In genomic region chr9:127102176-127102575, GRCh38 we compare ENCODE assay signal across 15 cellular contexts. TPM values are rescaled to one million over a fixed set of nuclear protein-coding genes. Genes with fewer than 3 reads are reported as not detected.
A peak's percentile ranks its signal among the peaks of the same experiment; 100 is the strongest.
DNase-seq lines count a peak whose midpoint lies in the region; TF ChIP-seq lines count a peak whose summit lies in the region.
"Had no signal": no experiment of that assay in that cellular context is flagged by ENCODE, and none has a peak within 500 bp of the region (broad histone marks: within the 10 kb centered on the region; RNA-seq: fewer than 3 reads in every experiment).

No MANE protein-coding gene starts in this region.

- peak overlapping the region; percentile 3 for H3K27ac ChIP-seq in subcutaneous abdominal adipose tissue (ENCODE audit: low read depth, low read length)
- H3K27ac ChIP-seq: HL-60 had no signal

- no peaks in the 10 kb centered on the region for H3K9me3 ChIP-seq in subcutaneous abdominal adipose tissue (ENCODE audit: control insufficient read depth in 5 of 5, low read length in 5 of 5)

- no peaks in the 10 kb centered on the region for H3K27me3 ChIP-seq in subcutaneous abdominal adipose tissue (ENCODE audit: control insufficient read depth in 5 of 5, insufficient read depth in 4 of 5, low read length in 5 of 5)
- no peaks in the 10 kb centered on the region for H3K27me3 ChIP-seq in H7 (ENCODE audit: control insufficient read depth, insufficient read depth, low read length)

- TF ChIP-seq CTCF in AG10803 (conservative IDR thresholded peaks at IDR 0.05; ENCODE audit: low read length), result no peak

- H3K4me1 ChIP-seq in subcutaneous abdominal adipose tissue (ENCODE audit: control insufficient read depth in 5 of 5, insufficient read depth in 5 of 5, low read length in 5 of 5), result peaks cover 23 to 80% (median 66%) of the 10 kb centered on the region in 5 donors

- H3K4me3 ChIP-seq in AG10803 (ENCODE audit: low read length) (no peak overlapping the region), subcutaneous abdominal adipose tissue (ENCODE audit: low read depth in 1 of 5, low read length in 5 of 5) (no peak overlapping the region), H7 (ENCODE audit: insufficient read depth, low read depth, low read length) (no peak overlapping the region)
- H3K4me3 ChIP-seq: GM12878, K562 had no signal

- H3K9ac ChIP-seq in subcutaneous abdominal adipose tissue (ENCODE audit: low read length in 5 of 5), result no peak overlapping the region

- DNase-seq in AG10803 (ENCODE audit: low read depth) (peak; percentile 30), LHCN-M2 (ENCODE audit: low read depth) (peak; percentile 12), fibroblast of gingiva (ENCODE audit: low read depth) (peak; percentile 56), CD1c-positive myeloid dendritic cell (ENCODE audit: extremely low spot score) (no peak), H7 (no peak)
- no peak for DNase-seq in activated CD8-positive, alpha-beta memory T cell treated with anti-CD3 and anti-CD28 coated beads for 24 hours
- DNase-seq in activated CD4-positive, alpha-beta T cell treated with anti-CD3 and anti-CD28 coated beads, Interleukin-2, amount 50 U/mL, for 48 hours, result no peak
- DNase-seq: ACHN; CD8-positive, alpha-beta memory T cell; DMS53 had no signal

- H3K36me3 ChIP-seq in subcutaneous abdominal adipose tissue (ENCODE audit: control insufficient read depth in 5 of 5, insufficient read depth in 5 of 5, low read length in 5 of 5), result peaks cover 6 to 91% (median 71%) of the 10 kb centered on the region in 5 donors
- no peaks in the 10 kb centered on the region; the same call in 1 of the 2 replicates for H3K36me3 ChIP-seq in H7 (replicated peaks; ENCODE audit: control insufficient read depth, insufficient read depth, low read length)

RNA-seq across cellular contexts. Expression of gene ANGPTL2, which starts 20.3 kb away (rescaled TPM):
- 13.5 and 36.2 TPM in 2 replicates for total RNA-seq in LHCN-M2 (2014; rRNA removed)
- 14.3 TPM for polyA plus RNA-seq in LHCN-M2 (2012)
- total RNA-seq in H7 (2014; rRNA removed; shearing (Covaris generic)), result 4.7 and 8.3 TPM in 2 replicates
- total RNA-seq: CD8-positive, alpha-beta memory T cell; K562 had no signal
- polyA plus RNA-seq: CD14-positive monocyte; CD8-positive, alpha-beta memory T cell; K562 had no signal

Comparison
In these comparisons a context has a peak if more than half of its experiments do, and no peak if none do; other contexts are left out.
1. DNase-seq: peak in AG10803 (single experiment), LHCN-M2 (single experiment) and fibroblast of gingiva (single experiment); none in CD1c-positive myeloid dendritic cell (single experiment), activated CD8-positive, alpha-beta memory T cell treated with anti-CD3 and anti-CD28 coated beads for 24 hours (single experiment), activated CD4-positive, alpha-beta T cell treated with anti-CD3 and anti-CD28 coated beads, Interleukin-2, amount 50 U/mL, for 48 hours (0 of 2) and H7 (single experiment).